23 cellular contexts compared by ENCODE assay signal in the genomic region with DNA sequence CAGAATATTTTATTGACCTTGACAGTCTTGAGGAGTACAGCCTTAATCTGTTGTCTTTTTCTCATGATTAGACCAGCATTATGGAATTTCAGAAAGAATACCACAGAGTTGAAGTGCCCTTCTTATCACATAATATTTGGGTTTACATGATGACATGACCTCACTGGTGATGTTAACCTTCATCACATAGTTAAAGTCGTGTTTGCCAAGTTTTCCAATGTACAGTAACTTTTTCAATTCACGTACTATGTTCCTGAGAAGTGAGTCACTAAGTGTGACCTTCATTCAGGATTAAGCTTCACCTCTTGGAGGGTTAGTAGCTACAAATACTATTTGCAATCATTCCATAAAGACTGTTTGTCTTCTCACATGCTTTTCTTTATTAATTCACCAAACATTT. TPM values are rescaled to one million over a fixed set of nuclear protein-coding genes. Genes with fewer than 3 reads are reported as not detected.
"Had no signal": no experiment of that assay in that cellular context is flagged by ENCODE, and none has a peak within 500 bp of the region (broad histone marks: within the 10 kb centered on the region; RNA-seq: fewer than 3 reads in every experiment).

No MANE protein-coding gene starts in this region.

- H3K27me3 ChIP-seq: neutrophil, right lobe of liver, spleen, testis had no signal

- H3K9me3 Mint-ChIP-seq: dendritic cell treated with granulocyte-macrophage colony-stimulating factor and Interleukin-4, amounts not matched to agents 40 ng/mL and 50 ng/mL, for 4 days; endodermal cell; stimulated activated memory B cell treated with anti-CD40 and anti-IgM and Interleukin-4, amounts not matched to agents 10 μg/mL and 1 μg/mL and 100 μg/mL, for 72 hours; stimulated activated naive CD8-positive, alpha-beta T cell treated with anti-CD3 and anti-CD28 coated beads, Interleukin-15, Interleukin-2, amounts not matched to agents 100 ng/mL and 50 ng/mL, for 24 hours had no signal

- H3K4me3 ChIP-seq: heart left ventricle, psoas muscle, right lobe of liver, spleen, testis, tibial nerve had no signal

- H3K36me3 Mint-ChIP-seq: naive thymus-derived CD4-positive, alpha-beta T cell; stimulated activated memory B cell treated with anti-CD40 and anti-IgM and Interleukin-4, amounts not matched to agents 10 μg/mL and 1 μg/mL and 100 μg/mL, for 72 hours had no signal

- H3K9me3 ChIP-seq: heart left ventricle, neutrophil, psoas muscle, right lobe of liver, spleen, testis, tibial nerve had no signal

- FAIRE-seq: endothelial cell of umbilical vein, frontal cortex had no signal

- H3K27me3 Mint-ChIP-seq: stimulated activated memory B cell treated with anti-CD40 and anti-IgM and Interleukin-4, amounts not matched to agents 10 μg/mL and 1 μg/mL and 100 μg/mL, for 72 hours; stimulated activated naive CD8-positive, alpha-beta T cell treated with anti-CD3 and anti-CD28 coated beads, Interleukin-15, Interleukin-2, amounts not matched to agents 100 ng/mL and 50 ng/mL, for 24 hours had no signal

- DNase-seq: endodermal cell; heart left ventricle; hypothalamus; islet precursor cell; mammary epithelial cell; naive thymus-derived CD4-positive, alpha-beta T cell; psoas muscle; retina; right lobe of liver; spleen; stimulated activated CD4-positive, alpha-beta T cell treated with anti-CD3 and anti-CD28 coated beads, Interleukin-15, amount 100 ng/mL, for 24 hours; stimulated activated CD4-positive, alpha-beta T cell treated with anti-CD3 and anti-CD28 coated beads, Interleukin-1b, Interleukin-23, amount 100 ng/mL, for 48 hours; stimulated activated CD4-positive, alpha-beta T cell treated with anti-CD3 and anti-CD28 coated beads, Interleukin-4, amount 100 ng/mL, for 24 hours; testis had no signal

- H3K27ac Mint-ChIP-seq: dendritic cell treated with granulocyte-macrophage colony-stimulating factor and Interleukin-4, amounts not matched to agents 40 ng/mL and 50 ng/mL, for 4 days; endodermal cell; naive thymus-derived CD4-positive, alpha-beta T cell; stimulated activated memory B cell treated with anti-CD40 and anti-IgM and Interleukin-4, amounts not matched to agents 10 μg/mL and 1 μg/mL and 100 μg/mL, for 72 hours; stimulated activated naive CD8-positive, alpha-beta T cell treated with anti-CD3 and anti-CD28 coated beads, Interleukin-15, Interleukin-2, amounts not matched to agents 100 ng/mL and 50 ng/mL, for 24 hours had no signal

- H3K4me3 Mint-ChIP-seq: dendritic cell treated with granulocyte-macrophage colony-stimulating factor and Interleukin-4, amounts not matched to agents 40 ng/mL and 50 ng/mL, for 4 days; endodermal cell; naive thymus-derived CD4-positive, alpha-beta T cell; stimulated activated memory B cell treated with anti-CD40 and anti-IgM and Interleukin-4, amounts not matched to agents 10 μg/mL and 1 μg/mL and 100 μg/mL, for 72 hours; stimulated activated naive CD8-positive, alpha-beta T cell treated with anti-CD3 and anti-CD28 coated beads, Interleukin-15, Interleukin-2, amounts not matched to agents 100 ng/mL and 50 ng/mL, for 24 hours had no signal

- H3K36me3 ChIP-seq: heart left ventricle, neutrophil, right lobe of liver, spleen, tibial nerve had no signal

- H3K27ac ChIP-seq: heart left ventricle, neutrophil, psoas muscle, right lobe of liver, spleen, testis, tibial nerve had no signal

- H3K4me1 ChIP-seq: heart left ventricle, psoas muscle, right lobe of liver, testis, tibial nerve had no signal

RNA-seq across cellular contexts. Expression of a gene that starts 52.1 kb away (rescaled TPM):
- total RNA-seq: mesenteric fat pad, mononuclear cell had no signal
